In the genomic region with DNA sequence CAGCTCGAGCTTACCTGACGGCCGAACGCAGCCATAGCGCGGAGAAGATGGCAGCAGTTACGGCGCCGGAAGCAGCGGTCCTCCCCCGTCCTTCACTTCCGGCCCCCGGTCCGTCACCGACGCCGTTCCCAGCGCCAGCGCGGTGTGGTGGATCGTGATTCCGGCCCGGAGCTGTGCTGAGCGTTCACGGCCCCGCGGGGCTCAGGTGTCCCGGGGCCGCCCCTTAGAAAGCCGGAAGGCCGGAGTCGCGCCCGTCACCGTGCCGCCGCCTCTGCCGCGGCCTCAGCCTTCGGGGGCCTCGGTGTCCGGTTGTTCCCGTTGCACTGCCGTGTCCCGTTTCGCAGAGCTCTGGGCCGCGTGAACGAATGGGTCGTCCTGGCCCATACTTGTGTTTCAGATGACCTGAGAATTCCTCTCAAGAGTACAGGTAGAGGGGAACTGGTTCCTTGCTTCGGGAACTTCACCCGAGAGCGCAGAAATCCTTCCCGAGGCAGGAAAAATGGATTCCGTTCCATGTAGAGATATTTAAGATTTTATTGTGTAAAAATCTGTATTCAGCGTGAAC, we compare ENCODE assay signal across 8 cellular contexts.
A peak's percentile ranks its signal among the peaks of the same experiment; 100 is the strongest.
DNase-seq lines count a peak whose midpoint lies in the region; ATAC-seq and TF ChIP-seq lines count a peak whose summit lies in the region.

A gene with protein sequence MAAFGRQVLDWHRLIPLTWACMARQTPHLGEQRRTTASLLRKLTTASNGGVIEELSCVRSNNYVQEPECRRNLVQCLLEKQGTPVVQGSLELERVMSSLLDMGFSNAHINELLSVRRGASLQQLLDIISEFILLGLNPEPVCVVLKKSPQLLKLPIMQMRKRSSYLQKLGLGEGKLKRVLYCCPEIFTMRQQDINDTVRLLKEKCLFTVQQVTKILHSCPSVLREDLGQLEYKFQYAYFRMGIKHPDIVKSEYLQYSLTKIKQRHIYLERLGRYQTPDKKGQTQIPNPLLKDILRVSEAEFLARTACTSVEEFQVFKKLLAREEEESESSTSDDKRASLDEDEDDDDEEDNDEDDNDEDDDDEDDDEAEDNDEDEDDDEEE (minus strand): TSS at position 49 of the 565 bp plus-strand sequence. CDS start 14 bp downstream, at position 35.

- ATAC-seq in GM18868 (IDR thresholded peaks at IDR 0.05; ENCODE audit: unreplicated experiment) (peak; percentile 90), HG03108 (IDR thresholded peaks at IDR 0.05; ENCODE audit: unreplicated experiment) (peak; percentile 87)

- POLR2A ChIA-PET in AG04449 (lab: Yijun Ruan, JAX): interaction anchor here (0.8 to 1.8 kb wide), 6 partner anchors 10 to 55 kb away, joined by 3 to 6 read pairs (median 3); no protein-coding TSS in a partner anchor

- TF ChIP-seq CTCF in AG04449 (IDR thresholded peaks at IDR 0.05; ENCODE audit: insufficient read depth, low read length, missing control alignments): no peak

- no peak for DNase-seq in AG04449 (ENCODE audit: low read depth, low spot score)
- peak; percentile 93 for DNase-seq in NCI-H2196 (lab: John Stamatoyannopoulos, UW; ENCODE audit: unreplicated experiment)
- peak; percentile 79 for DNase-seq in activated CD4-positive, CD25-positive, alpha-beta regulatory T cell treated with anti-CD3 and anti-CD28 coated beads, Interleukin-2, amount 50 U/mL, for 16 hours (ENCODE audit: low read depth, low spot score)
- peak; percentile 86 for DNase-seq in central memory CD4-positive, alpha-beta T cell
- DNase-seq in inferior parietal cortex (ENCODE audit: extremely low spot score): peak; percentile 86
- DNase-seq in stimulated activated CD4-positive, alpha-beta T cell treated with anti-CD3 and anti-CD28 coated beads, Interleukin-12 subunit alpha, Interleukin-12 subunit beta, amount 100 ng/mL, for 24 hours (ENCODE audit: low read depth in 2 of 2): peak; percentile 83

- CTCF ChIA-PET in AG04449 (lab: Yijun Ruan, JAX): interaction anchor here (1.1 kb wide), 1 partner anchor 189 kb away, joined by 3 read pairs; no protein-coding TSS in a partner anchor

- H3K4me3 ChIP-seq in AG04449 (ENCODE audit: low read depth, low read length): peak within 1 kb of the TSS; percentile 87
